In genomic region chr2:233458031-233458610, GRCh38 we compare ENCODE assay signal across 25 cellular contexts.
DNase-seq lines count a peak whose midpoint lies in the region; ATAC-seq, FAIRE-seq and TF ChIP-seq lines count a peak whose summit lies in the region.
"Had no signal": no experiment of that assay in that cellular context is flagged by ENCODE, and none has a peak within 500 bp of the region (broad histone marks: within the 10 kb centered on the region; RNA-seq: fewer than 3 reads in every experiment).

No MANE protein-coding gene starts in this region.

- H3K79me2 ChIP-seq in HepG2 (ENCODE audit: insufficient read depth, low read length), result no peaks in the 10 kb centered on the region

- TF ChIP-seq CTCF in right lobe of liver (IDR thresholded peaks at IDR 0.05) (no peak), HepG2 (CRISPR knock-in tag; IDR thresholded peaks at IDR 0.05) (no peak), endodermal cell (conservative IDR thresholded peaks at IDR 0.05) (no peak)

- H3K9ac ChIP-seq in HepG2 (ENCODE audit: insufficient read depth, low read depth, low read length), result no peak overlapping the region
- no peak overlapping the region for H3K9ac ChIP-seq in endodermal cell (ENCODE audit: extremely low read depth, low read length, poor library complexity, severe bottlenecking)
- peak overlapping the region; percentile 24 for H3K9ac ChIP-seq in neuronal stem cell (ENCODE audit: low read depth, low read length, poor library complexity)
- H3K9ac ChIP-seq: BLaER1 treated with 17β-estradiol and CSF1 and Interleukin-3, amounts not matched to agents 10 nM and 100 nM had no signal

- H4K91ac ChIP-seq in neuronal stem cell (ENCODE audit: low read depth, low read length, poor library complexity), result no peak overlapping the region

- intact Hi-C loops in right lobe of liver (cut with DNase I) (no loop called here), HepG2 (cut with micrococcal nuclease; ENCODE audit: unreplicated experiment) (no loop called here), aorta (cut with DNase I) (no loop called here)

- no peak overlapping the region for H2BK12ac ChIP-seq in neuronal stem cell (ENCODE audit: low read length)

- FAIRE-seq in HepG2 (lab: Jason Lieb, UNC), result no peak
- FAIRE-seq: A549, G401.6 had no signal

- H3K27ac Mint-ChIP-seq in endodermal cell, result peak overlapping the region; percentile 58
- H3K27ac Mint-ChIP-seq in activated CD4-positive, alpha-beta T cell treated with anti-CD3 and anti-CD28 coated beads, Interleukin-2, amount 10 ng/mL, durations not matched to agents 7 days and 5 days, result no peak overlapping the region
- H3K27ac Mint-ChIP-seq: CD4-positive, alpha-beta T cell had no signal

- H3K27ac ChIP-seq in right lobe of liver (no peak overlapping the region), HepG2 (ENCODE audit: extremely low read length, insufficient read depth, low read length) (no peak overlapping the region), endodermal cell (ENCODE audit: low read depth, low read length) (no peak overlapping the region), neuronal stem cell (replicated peaks; ENCODE audit: low read length) (no peak overlapping the region), aorta (ENCODE audit: low read depth in 1 of 2, low read length in 2 of 2) (no peak overlapping the region)
- H3K27ac ChIP-seq: BLaER1 treated with 17β-estradiol and CSF1 and Interleukin-3, amounts not matched to agents 10 nM and 100 nM; SK-N-MC had no signal

- no peak overlapping the region for H2BK120ac ChIP-seq in neuronal stem cell (ENCODE audit: low read depth, low read length)

- H3K4me3 ChIP-seq in right lobe of liver (no peak overlapping the region), HepG2 (replicated peaks in 1 of 3; ENCODE audit: insufficient read depth in 1 of 3, low read depth in 2 of 3, low read length in 3 of 3) (no peak overlapping the region), endodermal cell (ENCODE audit: low read length) (no peak overlapping the region), neuronal stem cell (ENCODE audit: low read length in 2 of 2) (no peak overlapping the region), aorta (ENCODE audit: low read length in 2 of 2) (no peak overlapping the region)
- H3K4me3 ChIP-seq: A549; BLaER1 treated with 17β-estradiol and CSF1 and Interleukin-3, amounts not matched to agents 10 nM and 100 nM; GM23338; SK-N-MC had no signal

- H3K27me3 ChIP-seq in right lobe of liver (no peaks in the 10 kb centered on the region), HepG2 (ENCODE audit: control insufficient read depth in 1 of 2, insufficient read depth in 2 of 2, low read length in 2 of 2) (no peaks in the 10 kb centered on the region), endodermal cell (ENCODE audit: control insufficient read depth, insufficient read depth, low read length, poor library complexity, severe bottlenecking) (no peaks in the 10 kb centered on the region), neuronal stem cell (ENCODE audit: control insufficient read depth in 3 of 3, insufficient read depth in 3 of 3, low read depth in 1 of 3, low read length in 3 of 3) (no peaks in the 10 kb centered on the region), aorta (ENCODE audit: control insufficient read depth in 1 of 2, insufficient read depth in 2 of 2, low read length in 1 of 2) (no peaks in the 10 kb centered on the region)
- H3K27me3 ChIP-seq: BLaER1 treated with 17β-estradiol and CSF1 and Interleukin-3, amounts not matched to agents 10 nM and 100 nM had no signal

- H3K36me3 Mint-ChIP-seq in endodermal cell (ENCODE audit: low read depth), result peaks cover 37% of the 10 kb centered on the region
- peaks cover 45% of the 10 kb centered on the region for H3K36me3 Mint-ChIP-seq in activated CD4-positive, alpha-beta T cell treated with anti-CD3 and anti-CD28 coated beads, Interleukin-2, amount 10 ng/mL, durations not matched to agents 7 days and 5 days (ENCODE audit: low read depth)

- no peak overlapping the region for H3K4ac ChIP-seq in neuronal stem cell (ENCODE audit: low read length)

- H3K4me1 Mint-ChIP-seq in endodermal cell, result no peaks in the 10 kb centered on the region
- no peaks in the 10 kb centered on the region for H3K4me1 Mint-ChIP-seq in activated CD4-positive, alpha-beta T cell treated with anti-CD3 and anti-CD28 coated beads, Interleukin-2, amount 10 ng/mL, durations not matched to agents 7 days and 5 days
- H3K4me1 Mint-ChIP-seq: GM23338 had no signal

- no peak for TF ChIP-seq EP300 in HepG2 (IDR thresholded peaks at IDR 0.05; ENCODE audit: low read depth in 2 of 2, low read length in 2 of 2)
- TF ChIP-seq EP300 in HepG2 (CRISPR knock-in tag; IDR thresholded peaks at IDR 0.05; ENCODE audit: borderline replicate concordance), result no peak

- H3K9me3 Mint-ChIP-seq in endodermal cell, result no peaks in the 10 kb centered on the region
- no peaks in the 10 kb centered on the region for H3K9me3 Mint-ChIP-seq in activated CD4-positive, alpha-beta T cell treated with anti-CD3 and anti-CD28 coated beads, Interleukin-2, amount 10 ng/mL, durations not matched to agents 7 days and 5 days
- H3K9me3 Mint-ChIP-seq: CD4-positive, alpha-beta T cell; GM23338 had no signal

- ATAC-seq in right lobe of liver (no peak), HepG2 (no peak), aorta (ENCODE audit: low FRiP score) (no peak)
- ATAC-seq: GM23338 had no signal

- H3K4me1 ChIP-seq in right lobe of liver, result no peaks in the 10 kb centered on the region
- peaks cover 20% of the 10 kb centered on the region for H3K4me1 ChIP-seq in HepG2 (ENCODE audit: insufficient read depth, low read length)
- no peaks in the 10 kb centered on the region for H3K4me1 ChIP-seq in endodermal cell (ENCODE audit: control insufficient read depth, insufficient read depth, low read length)
- peaks cover 0 to 8% of the 10 kb centered on the region in 2 donors for H3K4me1 ChIP-seq in neuronal stem cell (ENCODE audit: control insufficient read depth in 2 of 2, insufficient read depth in 1 of 2, low read depth in 1 of 2, low read length in 2 of 2)
- H3K4me1 ChIP-seq in aorta (ENCODE audit: control insufficient read depth in 1 of 2, insufficient read depth in 2 of 2, low read length in 2 of 2), result no peaks in the 10 kb centered on the region

- H3K9me3 ChIP-seq in right lobe of liver, result no peaks in the 10 kb centered on the region
- no peaks in the 10 kb centered on the region for H3K9me3 ChIP-seq in HepG2 (ENCODE audit: low read length)
- H3K9me3 ChIP-seq in endodermal cell (ENCODE audit: control insufficient read depth, low read length), result no peaks in the 10 kb centered on the region
- no peaks in the 10 kb centered on the region for H3K9me3 ChIP-seq in neuronal stem cell (replicated peaks in 1 of 2; ENCODE audit: control insufficient read depth in 2 of 2, insufficient read depth in 1 of 2, low read depth in 1 of 2, low read length in 2 of 2)
- no peaks in the 10 kb centered on the region for H3K9me3 ChIP-seq in aorta (ENCODE audit: control insufficient read depth, low read length)
- H3K9me3 ChIP-seq: A549; BLaER1 treated with 17β-estradiol and CSF1 and Interleukin-3, amounts not matched to agents 10 nM and 100 nM had no signal

- no peak overlapping the region for H2BK15ac ChIP-seq in neuronal stem cell (ENCODE audit: low read length)

- H3K4me3 Mint-ChIP-seq in endodermal cell, result no peak overlapping the region
- no peak overlapping the region for H3K4me3 Mint-ChIP-seq in activated CD4-positive, alpha-beta T cell treated with anti-CD3 and anti-CD28 coated beads, Interleukin-2, amount 10 ng/mL, durations not matched to agents 7 days and 5 days
- H3K4me3 Mint-ChIP-seq: CD4-positive, alpha-beta T cell; GM23338 had no signal

- H4K8ac ChIP-seq in neuronal stem cell (ENCODE audit: low read depth, low read length), result no peak overlapping the region

- H3K27me3 Mint-ChIP-seq in endodermal cell (ENCODE audit: insufficient read depth), result no peaks in the 10 kb centered on the region
- no peaks in the 10 kb centered on the region for H3K27me3 Mint-ChIP-seq in activated CD4-positive, alpha-beta T cell treated with anti-CD3 and anti-CD28 coated beads, Interleukin-2, amount 10 ng/mL, durations not matched to agents 7 days and 5 days
- H3K27me3 Mint-ChIP-seq: CD4-positive, alpha-beta T cell had no signal

- CTCF ChIA-PET in HepG2 (lab: Yijun Ruan, JAX; ENCODE audit: low intra/inter-chr PET ratio, low total read pairs), result no interaction called here
- CTCF ChIA-PET in activated CD4-positive, alpha-beta T cell treated with anti-CD3 and anti-CD28 coated beads, Interleukin-2, amount 10 ng/mL, durations not matched to agents 7 days and 5 days (lab: Charles Lee), result interaction anchor here (0.6 to 1.3 kb wide), 3 partner anchors 9 to 120 kb away, joined by 3 read pairs; no protein-coding TSS in a partner anchor

- H2AK5ac ChIP-seq in neuronal stem cell (ENCODE audit: low read depth, low read length), result no peak overlapping the region

- H3K4me2 ChIP-seq in HepG2 (ENCODE audit: low read depth, low read length) (no peak overlapping the region), neuronal stem cell (ENCODE audit: insufficient read depth, low read length, poor library complexity, severe bottlenecking) (no peak overlapping the region)
- H3K4me2 ChIP-seq: A549; BLaER1 treated with 17β-estradiol and CSF1 and Interleukin-3, amounts not matched to agents 10 nM and 100 nM; GM23338 had no signal

- in situ Hi-C loops in HepG2 (cut with HindIII; ENCODE audit: extremely low pct_ligation_motif_present, low pct_unique_long_range_greater_than_20kb), result no loop called here

- no TSS peak for BruUV-seq in HepG2 (replicated peaks; lab: Mats Ljungman, UMichigan)

- POLR2A ChIA-PET in HepG2 (lab: Yijun Ruan, JAX), result no interaction called here
- POLR2A ChIA-PET in activated CD4-positive, alpha-beta T cell treated with anti-CD3 and anti-CD28 coated beads, Interleukin-2, amount 10 ng/mL, durations not matched to agents 7 days and 5 days (lab: Charles Lee), result no interaction called here

- H3K23ac ChIP-seq in neuronal stem cell (ENCODE audit: low read depth, low read length, poor library complexity), result peak overlapping the region; percentile 82

- H3K14ac ChIP-seq in neuronal stem cell (ENCODE audit: low read length), result no peak overlapping the region

- H3K79me1 ChIP-seq in neuronal stem cell (ENCODE audit: low read depth, low read length), result no peaks in the 10 kb centered on the region

- peak in 2 of 3 donors; percentile 14 to 37 for DNase-seq in right lobe of liver
- DNase-seq in HepG2 (ENCODE audit: low spot score), result no peak
- DNase-seq in endodermal cell, result no peak
- no peak for DNase-seq in neuronal stem cell (ENCODE audit: low spot score)
- peak; percentile 41 to 47 for DNase-seq in aorta
- no peak for DNase-seq in activated CD4-positive, alpha-beta T cell treated with anti-CD3 and anti-CD28 coated beads, Interleukin-2, amount 10 ng/mL, durations not matched to agents 7 days and 5 days
- DNase-seq in NCI-H2227 treated with DMSO at 0.1 percent for 48 hours (lab: John Stamatoyannopoulos, UW), result no peak
- DNase-seq: AML-193; CD4-positive, alpha-beta T cell; COR-L47; HCEC 1CT; Karpas-422; NCI-H1092; NCI-H1417 treated with DMSO at 0.1 percent for 48 hours; NCI-H1694 treated with DMSO at 0.1 percent for 48 hours; NCI-H2081; NCI-H226; NCI-H510A; NCI-H69; SHP77 treated with DMSO at 0.1 percent for 48 hours had no signal

- peaks cover 0 to 29% (median 15%) of the 10 kb centered on the region in 4 donors for H3K36me3 ChIP-seq in right lobe of liver
- peaks cover 44 to 75% of the 10 kb centered on the region in 2 experiments for H3K36me3 ChIP-seq in HepG2 (replicated peaks in 1 of 2; ENCODE audit: control insufficient read depth in 1 of 2, insufficient read depth in 2 of 2, low read length in 2 of 2)
- peaks cover 16% of the 10 kb centered on the region for H3K36me3 ChIP-seq in endodermal cell (ENCODE audit: control insufficient read depth, insufficient read depth, low read length)
- peaks cover 34 to 80% of the 10 kb centered on the region in 2 donors for H3K36me3 ChIP-seq in neuronal stem cell (replicated peaks in 1 of 2; ENCODE audit: control insufficient read depth in 2 of 2, insufficient read depth in 2 of 2, low read length in 2 of 2)
- H3K36me3 ChIP-seq in aorta (ENCODE audit: control insufficient read depth in 1 of 2, insufficient read depth in 2 of 2, low read length in 1 of 2), result peaks cover 2 to 11% of the 10 kb centered on the region in 2 donors

- H2BK5ac ChIP-seq in neuronal stem cell (ENCODE audit: low read length), result no peak overlapping the region

- TF ChIP-seq RAD21 in HepG2 (CRISPR knock-in tag; IDR thresholded peaks at IDR 0.05), result no peak

- H2AFZ ChIP-seq in HepG2 (ENCODE audit: low read length) (no peak overlapping the region), neuronal stem cell (ENCODE audit: low read length) (no peak overlapping the region)
- H2AFZ ChIP-seq: GM23338 had no signal

- peak overlapping the region; percentile 61 for H3K18ac ChIP-seq in neuronal stem cell (ENCODE audit: low read length)

- TF ChIP-seq POLR2A in right lobe of liver (IDR thresholded peaks at IDR 0.05), result no peak
- no peak for TF ChIP-seq POLR2A in HepG2 (IDR thresholded peaks at IDR 0.05; ENCODE audit: insufficient read depth in 1 of 2, low read depth in 2 of 2, low read length in 2 of 2)

- no CpG with 5 or more reads among the region's 20 CpGs for WGBS in right lobe of liver (ENCODE audit: insufficient coverage, low coverage, low lambda C conversion rate, missing lambda C conversion rate)
- 96% methylated on average over 16 of the region's 20 CpGs for WGBS in HepG2 (ENCODE audit: low lambda C conversion rate)
- 93 to 96% methylated on average over 14 to 20 of the region's 20 CpGs for WGBS in endodermal cell (ENCODE audit: insufficient coverage in 1 of 2, insufficient read length in 1 of 2), 2 experiments
- WGBS in neuronal stem cell (ENCODE audit: extremely low coverage in 2 of 2, insufficient read length in 2 of 2, insufficient replicate concordance in 1 of 2), 2 donors, result no CpG with 5 or more reads among the region's 20 CpGs
- 92 to 93% methylated on average over 20 of the region's 20 CpGs for WGBS in aorta, 2 donors

- no peaks in the 10 kb centered on the region for H4K20me1 ChIP-seq in HepG2 (ENCODE audit: insufficient read depth, low read length)

Comparison
In these comparisons a context has a peak if more than half of its experiments do, and no peak if none do; other contexts are left out.
1. DNase-seq: peak in right lobe of liver (2 of 3) and aorta (2 of 2); none in HepG2 (single experiment), endodermal cell (single experiment), neuronal stem cell (single experiment), activated CD4-positive, alpha-beta T cell treated with anti-CD3 and anti-CD28 coated beads, Interleukin-2, amount 10 ng/mL, durations not matched to agents 7 days and 5 days (single experiment) and NCI-H2227 treated with DMSO at 0.1 percent for 48 hours (single experiment).